15 cellular contexts compared by ENCODE assay signal in genomic region chr2:134389331-134389835, GRCh38.
"Had no signal": no experiment of that assay in that cellular context is flagged by ENCODE, and none has a peak within 500 bp of the region (broad histone marks: within the 10 kb centered on the region; RNA-seq: fewer than 3 reads in every experiment).

No MANE protein-coding gene starts in this region.

- H3K4me1 ChIP-seq: pancreas, upper lobe of right lung had no signal

- H3K27me3 ChIP-seq: ascending aorta, hepatocyte, pancreas, upper lobe of right lung had no signal

- H3K4me3 ChIP-seq: ascending aorta, hepatocyte, left ventricle myocardium inferior, pancreas, thoracic aorta, upper lobe of right lung had no signal

- H3K9me3 ChIP-seq: ascending aorta, left ventricle myocardium inferior, pancreas, thoracic aorta, upper lobe of right lung had no signal

- H3K36me3 ChIP-seq: ascending aorta, left ventricle myocardium inferior, pancreas, thoracic aorta, upper lobe of right lung had no signal

- H3K27ac ChIP-seq: ascending aorta, hepatocyte, left ventricle myocardium inferior, pancreas, thoracic aorta, upper lobe of right lung had no signal

- DNase-seq: activated CD4-positive, alpha-beta memory T cell treated with anti-CD3 and anti-CD28 coated beads for 36 hours; activated CD4-positive, alpha-beta T cell treated with anti-CD3 and anti-CD28 coated beads for 36 hours; activated CD8-positive, alpha-beta memory T cell treated with anti-CD3 and anti-CD28 coated beads, Interleukin-2, amount 10 ng/mL, durations not matched to agents 7 days and 5 days; activated naive CD4-positive, alpha-beta T cell treated with anti-CD3 and anti-CD28 coated beads for 36 hours; activated T-cell treated with anti-CD3 and anti-CD28 coated beads, Interleukin-2, amount 50 U/mL, for 1 hour; erythroblast; kidney; left ventricle myocardium inferior; naive thymus-derived CD8-positive, alpha-beta T cell; pancreas; upper lobe of right lung had no signal

- ATAC-seq: activated CD4-positive, alpha-beta T cell treated with anti-CD3 and anti-CD28 coated beads for 36 hours; activated CD8-positive, alpha-beta memory T cell treated with anti-CD3 and anti-CD28 coated beads, Interleukin-2, amount 10 ng/mL, durations not matched to agents 7 days and 5 days; naive thymus-derived CD8-positive, alpha-beta T cell; pancreas; stimulated activated effector memory CD8-positive, alpha-beta T cell treated with anti-CD3 and anti-CD28 coated beads, Interleukin-12 subunit alpha, Interleukin-12 subunit beta, amount 100 ng/mL, for 72 hours; upper lobe of right lung had no signal
